Comparison of ENCODE assay signal across 19 cellular contexts in genomic region chr1:23185381-23185780, GRCh38. TPM values are rescaled to one million over a fixed set of nuclear protein-coding genes. Genes with fewer than 3 reads are reported as not detected.
A peak's percentile ranks its signal among the peaks of the same experiment; 100 is the strongest.
DNase-seq lines count a peak whose midpoint lies in the region; ATAC-seq, FAIRE-seq and TF ChIP-seq lines count a peak whose summit lies in the region.
"Had no signal": no experiment of that assay in that cellular context is flagged by ENCODE, and none has a peak within 500 bp of the region (broad histone marks: within the 10 kb centered on the region; RNA-seq: fewer than 3 reads in every experiment).

No MANE protein-coding gene starts in this region.

- no peak overlapping the region for H3K9ac ChIP-seq in SK-N-SH
- H3K9ac ChIP-seq in K562 (ENCODE audit: insufficient read depth in 1 of 2, low read depth in 2 of 2, low read length in 2 of 2), result no peak overlapping the region
- H3K9ac ChIP-seq in trophoblast cell (ENCODE audit: low read length), result no peak overlapping the region
- H3K9ac ChIP-seq: GM23248 had no signal

- 69% methylated on average over 4 of the region's 4 CpGs for WGBS in A549 (ENCODE audit: missing lambda C conversion rate)
- WGBS in SK-N-SH (ENCODE audit: low lambda C conversion rate), result 45% methylated on average over 4 of the region's 4 CpGs
- WGBS in K562 (ENCODE audit: insufficient coverage, low coverage, missing lambda C conversion rate), result 2% methylated on average over 3 of the region's 4 CpGs
- WGBS in trophoblast cell (ENCODE audit: extremely low coverage, insufficient coverage, insufficient read length), result no CpG with 5 or more reads among the region's 4 CpGs

- intact Hi-C loops in K562 (cut with micrococcal nuclease), result no loop called here

- H3K79me2 ChIP-seq in SK-N-SH (ENCODE audit: insufficient read depth), result no peaks in the 10 kb centered on the region
- H3K79me2 ChIP-seq in K562 (ENCODE audit: control insufficient read depth, insufficient read depth, low read length), result no peaks in the 10 kb centered on the region
- no peaks in the 10 kb centered on the region for H3K79me2 ChIP-seq in trophoblast cell (ENCODE audit: control insufficient read depth, insufficient read depth, low read length, poor library complexity)

- no peak overlapping the region for H3K4ac ChIP-seq in trophoblast cell (ENCODE audit: low read depth, low read length)

- ATAC-seq in A549, result no peak
- ATAC-seq in K562, result no peak

- H4K8ac ChIP-seq in trophoblast cell (ENCODE audit: low read depth, low read length), result no peak overlapping the region

- no peaks in the 10 kb centered on the region for H3K9me1 ChIP-seq in K562 (ENCODE audit: control insufficient read depth, insufficient read depth, low read length)

- TF ChIP-seq RAD21 in A549 (conservative IDR thresholded peaks at IDR 0.05 in 1 of 2, IDR thresholded peaks at IDR 0.05 in 1 of 2), result no peak
- TF ChIP-seq RAD21 in SK-N-SH (IDR thresholded peaks at IDR 0.05; ENCODE audit: low read length), result no peak
- TF ChIP-seq RAD21 in K562 (CRISPR knock-in tag; conservative IDR thresholded peaks at IDR 0.05 in 1 of 2, IDR thresholded peaks at IDR 0.05 in 1 of 2), result no peak

- H3K9me3 ChIP-seq in A549 (no peaks in the 10 kb centered on the region), SK-N-SH (no peaks in the 10 kb centered on the region), K562 (replicated peaks; ENCODE audit: control insufficient read depth, insufficient read depth, low read depth, low read length) (no peaks in the 10 kb centered on the region), trophoblast cell (ENCODE audit: insufficient read depth, low read depth, low read length) (no peaks in the 10 kb centered on the region)
- H3K9me3 ChIP-seq: Caco-2, HAP-1 had no signal

- H3K27me3 ChIP-seq in SK-N-SH (ENCODE audit: insufficient read depth) (no peaks in the 10 kb centered on the region), K562 (ENCODE audit: control insufficient read depth in 2 of 2, insufficient read depth in 2 of 2, low read length in 2 of 2) (peaks cover 8 to 13% of the 10 kb centered on the region in 2 experiments; a peak in 4 of 5 replicates), trophoblast cell (ENCODE audit: insufficient read depth, low read length) (no peaks in the 10 kb centered on the region), H7 (ENCODE audit: control insufficient read depth, insufficient read depth, low read length) (no peaks in the 10 kb centered on the region)

- no peak for DNase-seq in A549 (ENCODE audit: low read depth in 1 of 2, low spot score in 1 of 2)
- DNase-seq in SK-N-SH, result no peak
- no peak for DNase-seq in K562 (ENCODE audit: extremely low read depth in 1 of 4, low spot score in 3 of 4)
- no peak for DNase-seq in trophoblast cell
- DNase-seq in H7, result no peak
- DNase-seq in H54 (ENCODE audit: insufficient read length, low spot score), result no peak
- no peak for DNase-seq in 8988T
- DNase-seq in urothelium cell line (ENCODE audit: low spot score), result no peak
- DNase-seq: DMS 273 treated with DMSO at 0.1 percent for 48 hours, GDM1, HFFc6 had no signal

- H4K12ac ChIP-seq in trophoblast cell (ENCODE audit: low read depth, low read length), result no peak overlapping the region

- in situ Hi-C loops in K562 (cut with MboI), result loop anchor here (5.0 kb wide), 2 partner anchors 88 to 208 kb away; no protein-coding TSS in a partner anchor

- no peaks in the 10 kb centered on the region for H3F3A ChIP-seq in SK-N-SH (replicated peaks; ENCODE audit: insufficient read depth)

- H3K4me1 ChIP-seq in A549 (peaks cover 32% of the 10 kb centered on the region), SK-N-SH (ENCODE audit: control insufficient read depth in 1 of 2, insufficient read depth in 2 of 2, low read depth in 1 of 2, low read length in 1 of 2) (peaks cover 0 to 7% of the 10 kb centered on the region in 2 experiments; a peak in 3 of 4 replicates), K562 (replicated peaks in 1 of 2; ENCODE audit: control insufficient read depth in 2 of 2, insufficient read depth in 2 of 2, low read length in 2 of 2) (no peaks in the 10 kb centered on the region; a peak in 2 of 5 replicates), trophoblast cell (ENCODE audit: control insufficient read depth in 1 of 2, insufficient read depth in 2 of 2, low read length in 2 of 2) (peaks cover 9 to 12% of the 10 kb centered on the region in 2 experiments)
- H3K4me1 ChIP-seq: Caco-2, HAP-1 had no signal

- H2BK12ac ChIP-seq in trophoblast cell (ENCODE audit: low read length), result peak overlapping the region; percentile 79

- BruUV-seq in K562 (replicated peaks; lab: Mats Ljungman, UMichigan), result no TSS peak

- H4K20me1 ChIP-seq in SK-N-SH (ENCODE audit: insufficient read depth) (no peaks in the 10 kb centered on the region), K562 (replicated peaks; ENCODE audit: control insufficient read depth, insufficient read depth, low read length) (peaks cover 4% of the 10 kb centered on the region; the same call in 1 of the 2 replicates)

- H3K9me2 ChIP-seq in SK-N-SH, result no peaks in the 10 kb centered on the region

- H3K4me2 ChIP-seq in A549 (no peak overlapping the region), SK-N-SH (no peak overlapping the region), K562 (ENCODE audit: insufficient read depth, low read length) (no peak overlapping the region), trophoblast cell (ENCODE audit: low read length) (no peak overlapping the region)

- H2BK120ac ChIP-seq in trophoblast cell (ENCODE audit: insufficient read depth, low read length, poor library complexity), result no peak overlapping the region

- CTCF ChIA-PET in A549 (lab: Yijun Ruan, JAX), result interaction anchor here (0.7 to 10.0 kb wide), 37 partner anchors 12 to 735 kb away, joined by 3 to 203 read pairs (median 5); partner anchors contain the start of genes HTR1D, LACTBL1 and LUZP1
- CTCF ChIA-PET in SK-N-SH (lab: Yijun Ruan, JAX), result interaction anchor here (0.6 to 7.5 kb wide), 79 partner anchors 8 to 481 kb away, joined by 3 to 419 read pairs (median 6); partner anchors contain the start of genes HTR1D, KDM1A, LACTBL1 and LUZP1
- CTCF ChIA-PET in K562 (lab: Yijun Ruan, JAX; ENCODE audit: low intra/inter-chr PET ratio), result interaction anchor here (1.1 to 7.5 kb wide), 4 partner anchors 85 to 209 kb away, joined by 4 to 141 read pairs (median 31); no protein-coding TSS in a partner anchor

- H3K4me3 ChIP-seq in A549, result no peak overlapping the region
- no peak overlapping the region for H3K4me3 ChIP-seq in SK-N-SH (ENCODE audit: low read depth in 2 of 2, low read length in 1 of 2)
- no peak overlapping the region for H3K4me3 ChIP-seq in K562
- no peak overlapping the region for H3K4me3 ChIP-seq in trophoblast cell (ENCODE audit: low read depth, low read length)
- no peak overlapping the region for H3K4me3 ChIP-seq in H7 (ENCODE audit: insufficient read depth, low read depth, low read length)
- H3K4me3 ChIP-seq: GM12878, HAP-1 had no signal

- TF ChIP-seq EP300 in A549 (IDR thresholded peaks at IDR 0.05) (no peak), SK-N-SH (IDR thresholded peaks at IDR 0.05; ENCODE audit: borderline replicate concordance in 1 of 2, low read depth in 1 of 2, low read length in 1 of 2) (no peak), K562 (IDR thresholded peaks at IDR 0.05; ENCODE audit: low read length) (no peak)

- no peak for FAIRE-seq in A549 (lab: Jason Lieb, UNC)
- no peak for FAIRE-seq in K562 (lab: Jason Lieb, UNC)
- no peak for FAIRE-seq in H54 (lab: Jason Lieb, UNC)
- FAIRE-seq in urothelium cell line (lab: Jason Lieb, UNC), result no peak
- FAIRE-seq: GM12878, GM19239, H1 had no signal

- H3K27ac ChIP-seq in A549 (peak overlapping the region; percentile 96 to 98; a peak in 5 of 6 replicates), SK-N-SH (ENCODE audit: low read depth in 2 of 2, low read length in 1 of 2) (no peak overlapping the region), K562 (ENCODE audit: extremely low read depth, low read depth, low read length) (no peak overlapping the region), trophoblast cell (ENCODE audit: low read depth, low read length) (no peak overlapping the region)
- H3K27ac ChIP-seq: 22Rv1, GM23248 had no signal

- no peak for TF ChIP-seq POLR2A in A549 (IDR thresholded peaks at IDR 0.05; ENCODE audit: low read length)
- no peak for TF ChIP-seq POLR2A in K562 (conservative IDR thresholded peaks at IDR 0.05)
- TF ChIP-seq POLR2A in H54 (IDR thresholded peaks at IDR 0.05; ENCODE audit: low read depth, low read length), result no peak

- H3K23ac ChIP-seq in trophoblast cell (ENCODE audit: low read length), result no peak overlapping the region

- no peak overlapping the region for H3K18ac ChIP-seq in trophoblast cell (ENCODE audit: low read length)

- peak overlapping the region; percentile 37 for H4K91ac ChIP-seq in trophoblast cell (ENCODE audit: low read depth, low read length)

- H2BK5ac ChIP-seq in trophoblast cell (ENCODE audit: low read depth, low read length, poor library complexity), result no peak overlapping the region

- H3K14ac ChIP-seq in trophoblast cell (ENCODE audit: low read length), result no peak overlapping the region

- TF ChIP-seq CTCF in A549 (IDR thresholded peaks at IDR 0.05) (no peak), SK-N-SH (IDR thresholded peaks at IDR 0.05) (no peak), K562 (IDR thresholded peaks at IDR 0.05 in 2 of 3, conservative IDR thresholded peaks at IDR 0.05 in 1 of 3; ENCODE audit: insufficient read depth in 2 of 3, low read depth in 1 of 3, low read length in 3 of 3) (no peak)

- POLR2A ChIA-PET in A549 (lab: Yijun Ruan, JAX) (no interaction called here), SK-N-SH (lab: Yijun Ruan, JAX) (interaction anchor here (1.1 to 1.3 kb wide), 2 partner anchors 88 to 166 kb away, joined by 3 read pairs; partner anchors contain the start of gene KDM1A), K562 (lab: Yijun Ruan, JAX) (interaction anchor here (0.6 to 4.0 kb wide), 12 partner anchors 10 to 210 kb away, joined by 3 to 19 read pairs (median 6); no protein-coding TSS in a partner anchor)

- H2AK5ac ChIP-seq in trophoblast cell (ENCODE audit: low read length), result peak overlapping the region; percentile 66

- H2AFZ ChIP-seq in SK-N-SH (ENCODE audit: low read depth), result 0 out of 2 replicates have a peak overlapping the region, but pooled peaks have one; percentile 7
- H2AFZ ChIP-seq in K562 (ENCODE audit: low read depth, low read length), result no peak overlapping the region
- H2AFZ ChIP-seq in trophoblast cell (ENCODE audit: insufficient read depth, low read length, poor library complexity), result no peak overlapping the region

- H3K36me3 ChIP-seq in SK-N-SH (replicated peaks in 1 of 2; ENCODE audit: control insufficient read depth in 1 of 2, insufficient read depth in 2 of 2, low read length in 1 of 2), result no peaks in the 10 kb centered on the region
- H3K36me3 ChIP-seq in K562 (ENCODE audit: control insufficient read depth, insufficient read depth, low read length), result no peaks in the 10 kb centered on the region
- no peaks in the 10 kb centered on the region for H3K36me3 ChIP-seq in trophoblast cell (ENCODE audit: control insufficient read depth in 1 of 2, insufficient read depth in 2 of 2, low read length in 2 of 2)
- H3K36me3 ChIP-seq in H7 (replicated peaks; ENCODE audit: control insufficient read depth, insufficient read depth, low read length), result no peaks in the 10 kb centered on the region
- H3K36me3 ChIP-seq: HAP-1 had no signal

- H3K79me1 ChIP-seq in trophoblast cell (ENCODE audit: low read length), result peaks cover 4% of the 10 kb centered on the region

RNA-seq across cellular contexts. Expression of gene LUZP1, which starts 16.7 kb away (rescaled TPM):
- 18.3 and 26.2 TPM in 2 replicates for polyA plus RNA-seq in A549 (2011; rRNA removed)
- polyA plus RNA-seq in A549 (2012; cell fraction: cytosol; rRNA removed), result 4.7 and 6.1 TPM in 2 replicates
- 8.1 and 10.5 TPM in 2 replicates for polyA plus RNA-seq in A549 (2012; cell fraction: nucleus; rRNA removed)
- 17.9 to 18.2 TPM (median 18.0 TPM) in 3 replicates for polyA plus RNA-seq in A549 (2017; fragmentation: RNase III; extraction: RNeasy Plus Mini Kit Qiagen cat#74134 plus additional on column Dnase treatment)
- polyA minus RNA-seq in A549 (2011; rRNA and poly(A)+ RNA removed), result 31.8 and 33.3 TPM in 2 replicates
- polyA plus RNA-seq in SK-N-SH (2012; rRNA removed), result 8.9 and 12.5 TPM in 2 replicates
- 7.7 and 8.8 TPM in 2 replicates for polyA plus RNA-seq in SK-N-SH (2012; cell fraction: cytosol; rRNA removed)
- 9.3 and 16.6 TPM in 2 replicates for polyA plus RNA-seq in SK-N-SH (2012; cell fraction: nucleus; rRNA removed)
- 14.5 and 31.1 TPM in 2 replicates for total RNA-seq in K562 (2011; cell fraction: chromatin; rRNA removed; ENCODE audit: low replicate concordance)
- 11.2 and 11.6 TPM in 2 replicates for total RNA-seq in K562 (2011; cell fraction: nucleolus; rRNA removed)
- 13.5 and 13.8 TPM in 2 replicates for total RNA-seq in K562 (2011; cell fraction: nucleoplasm; rRNA removed)
- 10.2 and 12.4 TPM in 2 replicates for total RNA-seq in K562 (2014; rRNA removed)
- 12.6 and 14.2 TPM in 2 replicates for total RNA-seq in K562 (2014; rRNA removed; fragmentation: Illumina TruSeq; extraction: Trizol)
- 13.8 and 15.3 TPM in 2 replicates for total RNA-seq in K562 (2015; rRNA removed; fragmentation: Illumina TruSeq; extraction: Trizol)
- total RNA-seq in K562 (2021), result 16.9 and 19.1 TPM in 2 replicates
- 10.0 and 11.2 TPM in 2 replicates for polyA plus RNA-seq in K562 (2011; rRNA removed)
- 6.0 and 7.6 TPM in 2 replicates for polyA plus RNA-seq in K562 (2011; cell fraction: cytosol; rRNA removed)
- 14.3 and 16.7 TPM in 2 replicates for polyA plus RNA-seq in K562 (2011; cell fraction: nucleus; rRNA removed)
- 8.4 and 9.6 TPM in 2 replicates for polyA plus RNA-seq in K562 (2012)
- 14.2 and 14.7 TPM in 2 replicates for polyA plus RNA-seq in K562 (2014; fragmentation: Illumina TruSeq; extraction: Trizol)
- 10 to 100 TPM in 1 of 2 experiments, 1 to 10 TPM in 1; 6.5 to 11.8 TPM for polyA plus RNA-seq in K562 (2014; fragmentation: Nextera tagmentation; extraction: Ambion mirVana)
- polyA plus RNA-seq in K562 (2014; rRNA removed), result 6.8 and 7.7 TPM in 2 replicates
- polyA minus RNA-seq in K562 (2011; rRNA and poly(A)+ RNA removed), result 20.6 and 21.8 TPM in 2 replicates
- 11.2 and 12.9 TPM in 2 replicates for polyA minus RNA-seq in K562 (2011; cell fraction: cytosol; rRNA and poly(A)+ RNA removed)
- 9.4 and 17.5 TPM in 2 replicates for polyA minus RNA-seq in K562 (2011; cell fraction: nucleus; rRNA and poly(A)+ RNA removed)
- polyA plus RNA-seq in trophoblast cell (2013), result 38.6 TPM in 2 replicates
- total RNA-seq in H7 (2014; rRNA removed; shearing (Covaris generic)), result 29.9 and 30.9 TPM in 2 replicates

RNA-seq across cellular contexts. Expression of gene HTR1D, which starts 31.9 kb away (rescaled TPM):
- polyA plus RNA-seq in A549 (2011; rRNA removed) (8.5 and 11.2 TPM in 2 replicates), A549 (2017; fragmentation: RNase III; extraction: RNeasy Plus Mini Kit Qiagen cat#74134 plus additional on column Dnase treatment) (7.5 to 11.4 TPM (median 9.4 TPM) in 3 replicates), SK-N-SH (2012; rRNA removed) (0.29 and 0.39 TPM in 2 replicates), K562 (2011; rRNA removed) (0.04 and 0.08 TPM in 2 replicates), K562 (2014; fragmentation: Illumina TruSeq; extraction: Trizol) (0.09 TPM in 1 of 2 replicates, not detected in the other), K562 (2014; fragmentation: Nextera tagmentation; extraction: Ambion mirVana) (under 1 TPM in 1 of 2 experiments, not detected in 1; 0.03 TPM), K562 (2014; rRNA removed) (0.08 and 0.09 TPM in 2 replicates)
- 7.0 and 9.9 TPM in 2 replicates for polyA plus RNA-seq in A549 (2012; cell fraction: cytosol; rRNA removed)
- 7.2 TPM in 2 replicates for polyA plus RNA-seq in A549 (2012; cell fraction: nucleus; rRNA removed)
- 11.4 and 11.6 TPM in 2 replicates for polyA minus RNA-seq in A549 (2011; rRNA and poly(A)+ RNA removed)
- polyA plus RNA-seq in SK-N-SH (2012; cell fraction: cytosol; rRNA removed), result 0.29 and 0.31 TPM in 2 replicates
- 0.27 and 0.36 TPM in 2 replicates for polyA plus RNA-seq in SK-N-SH (2012; cell fraction: nucleus; rRNA removed)
- 0.25 TPM in 1 of 2 replicates, not detected in the other for total RNA-seq in K562 (2011; cell fraction: chromatin; rRNA removed; ENCODE audit: low replicate concordance)
- 0.17 TPM in 1 of 2 replicates, not detected in the other for total RNA-seq in K562 (2011; cell fraction: nucleolus; rRNA removed)
- 0.22 and 0.23 TPM in 2 replicates for total RNA-seq in K562 (2011; cell fraction: nucleoplasm; rRNA removed)
- total RNA-seq in K562 (2014; rRNA removed) (not detected in 2 replicates), K562 (2014; rRNA removed; fragmentation: Illumina TruSeq; extraction: Trizol) (not detected in 2 replicates), K562 (2015; rRNA removed; fragmentation: Illumina TruSeq; extraction: Trizol) (not detected in 2 replicates), K562 (2021) (0.04 TPM in 1 of 2 replicates, not detected in the other)
- 0.04 and 0.13 TPM in 2 replicates for polyA plus RNA-seq in K562 (2011; cell fraction: cytosol; rRNA removed)
- polyA plus RNA-seq in K562 (2011; cell fraction: nucleus; rRNA removed), result 0.07 and 0.11 TPM in 2 replicates
- polyA plus RNA-seq in K562 (2012), result 0.03 and 0.07 TPM in 2 replicates
- not detected in 2 replicates for polyA minus RNA-seq in K562 (2011; rRNA and poly(A)+ RNA removed)
- polyA minus RNA-seq in K562 (2011; cell fraction: cytosol; rRNA and poly(A)+ RNA removed), result not detected in 2 replicates
- 0.22 TPM in 1 of 2 replicates, not detected in the other for polyA minus RNA-seq in K562 (2011; cell fraction: nucleus; rRNA and poly(A)+ RNA removed)
- polyA plus RNA-seq in trophoblast cell (2013), result 3.1 and 3.7 TPM in 2 replicates
- 3.9 and 4.1 TPM in 2 replicates for total RNA-seq in H7 (2014; rRNA removed; shearing (Covaris generic))
- total RNA-seq: CD4-positive, alpha-beta memory T cell; GM12878; GM23248 had no signal
- polyA plus RNA-seq: CD4-positive, alpha-beta memory T cell; GM23248 had no signal

Comparison
In these comparisons a context has a peak if more than half of its experiments do, and no peak if none do; other contexts are left out.
1. H3K27ac ChIP-seq: peak in A549 (2 of 2); none in SK-N-SH (0 of 2), K562 (single experiment) and trophoblast cell (single experiment).